8 cellular contexts compared by ENCODE assay signal in the genomic region with DNA sequence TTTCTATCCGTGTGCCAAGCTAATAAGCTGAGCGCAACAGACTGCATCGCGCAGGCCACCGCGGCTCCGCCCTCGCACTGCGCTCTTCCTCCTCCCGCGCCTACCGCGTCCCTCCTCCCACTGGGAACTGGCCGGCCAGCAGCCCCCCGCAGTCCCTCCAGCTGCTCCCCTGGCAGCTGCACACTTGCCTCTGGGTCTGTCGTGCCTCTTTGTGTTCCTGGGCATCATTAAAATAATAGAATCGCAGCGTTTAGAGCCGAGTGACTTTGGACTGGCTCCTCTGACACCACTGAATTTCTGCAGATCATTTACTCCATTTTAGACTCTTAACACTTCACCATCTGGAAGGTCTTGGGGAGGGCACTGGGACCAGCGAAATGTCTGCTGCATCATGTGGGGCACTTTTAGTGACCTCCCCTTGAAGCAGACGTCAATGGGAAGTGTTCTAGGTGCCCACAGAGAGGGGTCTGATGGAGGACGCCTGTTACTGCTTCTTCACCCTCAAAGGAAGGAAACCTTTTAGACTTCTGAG. TPM values are rescaled to one million over a fixed set of nuclear protein-coding genes. Genes with fewer than 3 reads are reported as not detected.
A peak's percentile ranks its signal among the peaks of the same experiment; 100 is the strongest.
DNase-seq lines count a peak whose midpoint lies in the region; ATAC-seq and TF ChIP-seq lines count a peak whose summit lies in the region.

No MANE protein-coding gene starts in this region.

- TF ChIP-seq POLR2A in breast epithelium (IDR thresholded peaks at IDR 0.05), result no peak

- H3K4me3 ChIP-seq in breast epithelium, result peak overlapping the region; percentile 41 to 68 (median 51)

- intact Hi-C loops in breast epithelium (cut with DNase I; ENCODE audit: low total_unique reads) (no loop called here), left colon (cut with DNase I, micrococcal nuclease) (no loop called here)

- peak; percentile 58 for ATAC-seq in HG02943 (IDR thresholded peaks at IDR 0.05; ENCODE audit: low read depth, unreplicated experiment)
- ATAC-seq in left colon, result peak; percentile 94
- peak; percentile 73 for ATAC-seq in stimulated activated naive CD8-positive, alpha-beta T cell treated with anti-CD3 and anti-CD28 coated beads, Interleukin-15, Interleukin-2, amounts not matched to agents 100 U/mL and 50 U/mL, for 24 hours

- no peaks in the 10 kb centered on the region for H3K27me3 ChIP-seq in breast epithelium

- no peak for TF ChIP-seq CTCF in breast epithelium (IDR thresholded peaks at IDR 0.05)

- H3K9me3 ChIP-seq in breast epithelium, result no peaks in the 10 kb centered on the region

- no peaks in the 10 kb centered on the region for H3K36me3 ChIP-seq in breast epithelium

- no peaks in the 10 kb centered on the region for H3K4me1 ChIP-seq in breast epithelium

- peak overlapping the region; percentile 66 to 84 for H3K27ac ChIP-seq in breast epithelium

- peak; percentile 63 for DNase-seq in activated effector memory CD4-positive, alpha-beta T cell treated with anti-CD3 and anti-CD28 coated beads, Interleukin-2, amount 50 U/mL, for 16 hours
- DNase-seq in activated effector memory CD4-positive, alpha-beta T cell treated with Interleukin-2 at 50 U/mL for 16 hours, result no peak
- DNase-seq in NCI-H748 treated with DMSO at 0.1 percent for 48 hours (lab: John Stamatoyannopoulos, UW) (peak; percentile 86), breast epithelium (ENCODE audit: low spot score in 2 of 2) (no peak), left colon (peak; percentile 45 to 58), middle frontal gyrus (ENCODE audit: extremely low spot score, low spot score) (no peak)
- DNase-seq in stimulated activated naive CD8-positive, alpha-beta T cell treated with anti-CD3 and anti-CD28 coated beads, Interleukin-15, Interleukin-2, amounts not matched to agents 100 U/mL and 50 U/mL, for 24 hours, result peak; percentile 34

RNA-seq across cellular contexts. Expression of a gene that starts 20.9 kb away (rescaled TPM):
- 10 to 100 TPM; 40.2 to 76.2 (median 71.8) TPM for total RNA-seq in breast epithelium
- 10 to 100 TPM; 21.9 to 30.9 TPM for total RNA-seq in left colon

Comparison
In these comparisons a context has a peak if more than half of its experiments do, and no peak if none do; other contexts are left out.
1. DNase-seq: peak in activated effector memory CD4-positive, alpha-beta T cell treated with anti-CD3 and anti-CD28 coated beads, Interleukin-2, amount 50 U/mL, for 16 hours (single experiment), NCI-H748 treated with DMSO at 0.1 percent for 48 hours (single experiment), left colon (2 of 2) and stimulated activated naive CD8-positive, alpha-beta T cell treated with anti-CD3 and anti-CD28 coated beads, Interleukin-15, Interleukin-2, amounts not matched to agents 100 U/mL and 50 U/mL, for 24 hours (single experiment); none in activated effector memory CD4-positive, alpha-beta T cell treated with Interleukin-2 at 50 U/mL for 16 hours (single experiment), breast epithelium (0 of 2) and middle frontal gyrus (single experiment).
2. Peak in every context shown above with its lines, with median percentiles within 50 percentile points of each other: ATAC-seq.